In genomic region chr17:50051082-50051576, GRCh38 we compare ENCODE assay signal across 1 cellular context.
TF ChIP-seq lines count a peak whose summit lies in the region.

No MANE protein-coding gene starts in this region.

TF ChIP-seq in IMR-90, 13 proteins besides CTCF, POLR2A, EP300 and RAD21 (continued from another document):
- TF ChIP-seq, protein P1, sequence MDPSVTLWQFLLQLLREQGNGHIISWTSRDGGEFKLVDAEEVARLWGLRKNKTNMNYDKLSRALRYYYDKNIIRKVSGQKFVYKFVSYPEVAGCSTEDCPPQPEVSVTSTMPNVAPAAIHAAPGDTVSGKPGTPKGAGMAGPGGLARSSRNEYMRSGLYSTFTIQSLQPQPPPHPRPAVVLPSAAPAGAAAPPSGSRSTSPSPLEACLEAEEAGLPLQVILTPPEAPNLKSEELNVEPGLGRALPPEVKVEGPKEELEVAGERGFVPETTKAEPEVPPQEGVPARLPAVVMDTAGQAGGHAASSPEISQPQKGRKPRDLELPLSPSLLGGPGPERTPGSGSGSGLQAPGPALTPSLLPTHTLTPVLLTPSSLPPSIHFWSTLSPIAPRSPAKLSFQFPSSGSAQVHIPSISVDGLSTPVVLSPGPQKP (IDR thresholded peaks at IDR 0.05; ENCODE audit: borderline replicate concordance, low read depth, low read length) = no peak
- TF ChIP-seq FOS (IDR thresholded peaks at IDR 0.05; ENCODE audit: low read depth, low read length) = peak; percentile 90
- no peak for TF ChIP-seq CEBPB (IDR thresholded peaks at IDR 0.05; ENCODE audit: low read depth, low read length)
- no peak for TF ChIP-seq RFX5 (IDR thresholded peaks at IDR 0.05; ENCODE audit: low read depth, low read length)
- no peak for TF ChIP-seq RCOR1 (IDR thresholded peaks at IDR 0.05; ENCODE audit: insufficient replicate concordance, low read length)
- TF ChIP-seq BHLHE40 (IDR thresholded peaks at IDR 0.05; ENCODE audit: low read depth, low read length) = no peak
